13 cellular contexts compared by ENCODE assay signal in genomic region chr2:51093016-51093415, GRCh38.
A peak's percentile ranks its signal among the peaks of the same experiment; 100 is the strongest.
DNase-seq lines count a peak whose midpoint lies in the region; ATAC-seq lines count a peak whose summit lies in the region.
"Had no signal": no experiment of that assay in that cellular context is flagged by ENCODE, and none has a peak within 500 bp of the region (broad histone marks: within the 10 kb centered on the region; RNA-seq: fewer than 3 reads in every experiment).

No MANE protein-coding gene starts in this region.

- no peak for ATAC-seq in GM19328 (IDR thresholded peaks at IDR 0.05; ENCODE audit: unreplicated experiment)
- ATAC-seq: GM23338 had no signal

- DNase-seq in G401 (ENCODE audit: low spot score) (peak; percentile 92), NCI-H69 (lab: John Stamatoyannopoulos, UW) (peak; percentile 12), cerebellum (ENCODE audit: low spot score) (peak; percentile 65), activated gamma-delta T cell (lab: John Stamatoyannopoulos, UW) (no peak)
- DNase-seq in central memory CD4-positive, alpha-beta T cell, result no peak
- DNase-seq: AML-193; Caco-2; CD4-positive, alpha-beta T cell; DMS79 treated with DMSO at 0.1 percent for 48 hours; HCEC 1CT; KBM-7 had no signal

- in situ Hi-C loops in G401 (cut with HindIII; ENCODE audit: low sequenced_read_pairs), result no loop called here

Comparison
In these comparisons a context has a peak if more than half of its experiments do, and no peak if none do; other contexts are left out.
1. DNase-seq: peak in G401 (single experiment), NCI-H69 (single experiment) and cerebellum (single experiment); none in activated gamma-delta T cell (single experiment) and central memory CD4-positive, alpha-beta T cell (single experiment).